Comparison of ENCODE assay signal across 32 cellular contexts in the genomic region with DNA sequence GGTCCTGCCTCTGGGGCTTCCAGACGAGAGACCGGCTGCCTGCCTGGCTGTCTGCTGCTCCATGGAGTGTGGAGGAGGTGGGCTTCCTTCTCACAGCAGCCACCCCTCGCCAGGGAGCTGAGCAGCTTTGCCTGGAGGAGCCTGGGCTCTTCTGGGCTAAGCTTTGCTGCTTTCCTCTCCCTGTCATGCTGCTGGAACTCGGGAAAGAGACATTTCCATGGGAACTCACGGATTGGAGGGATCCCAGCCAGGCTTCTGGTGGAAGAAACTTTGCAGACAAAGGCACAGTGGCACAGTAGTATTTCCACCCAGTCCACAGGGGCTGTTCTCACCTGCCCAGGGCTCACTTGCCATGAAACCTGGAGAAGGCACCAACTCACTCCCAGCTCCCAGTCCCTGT.
"Had no signal": no experiment of that assay in that cellular context is flagged by ENCODE, and none has a peak within 500 bp of the region (broad histone marks: within the 10 kb centered on the region; RNA-seq: fewer than 3 reads in every experiment).

No MANE protein-coding gene starts in this region.

- H3K4me3 Mint-ChIP-seq: activated B cell treated with CpG ODN at 0.5 μM for 24 hours; activated CD4-positive, alpha-beta memory T cell treated with anti-CD3 and anti-CD28 coated beads, Interleukin-2, amount 10 ng/mL, durations not matched to agents 7 days and 5 days; activated CD4-positive, alpha-beta T cell treated with anti-CD3 and anti-CD28 coated beads, Interleukin-2, amount 10 ng/mL, durations not matched to agents 7 days and 5 days; activated CD8-positive, alpha-beta memory T cell treated with anti-CD3 and anti-CD28 coated beads, Interleukin-2, amount 10 ng/mL, durations not matched to agents 7 days and 5 days; activated CD8-positive, alpha-beta T cell treated with anti-CD3 and anti-CD28 coated beads, Interleukin-2, amount 10 ng/mL, durations not matched to agents 7 days and 5 days; activated naive CD4-positive, alpha-beta T cell treated with anti-CD3 and anti-CD28 coated beads, Interleukin-2, amount 10 ng/mL, durations not matched to agents 7 days and 5 days; activated naive CD4-positive, alpha-beta T cell treated with anti-CD3 and anti-CD28 coated beads, Interleukin-2, amount 50 U/mL, for 24 hours; activated naive CD8-positive, alpha-beta T cell; activated naive CD8-positive, alpha-beta T cell treated with anti-CD3 and anti-CD28 coated beads, Interleukin-2, amount 10 ng/mL, durations not matched to agents 7 days and 5 days; activated naive CD8-positive, alpha-beta T cell treated with anti-CD3 and anti-CD28 coated beads, Interleukin-2, amount 50 U/mL, for 24 hours; activated T-cell treated with anti-CD3 and anti-CD28 coated beads, Interleukin-2, amount 50 U/mL, for 24 hours; T-helper 1 cell treated with Interleukin-12 subunit alpha and Interleukin-12 subunit beta and Interleukin-4 antibody, amounts not matched to agents 30 μg/mL and 1 μg/mL, for 36 hours; T-helper 2 cell treated with Interferon-gamma antibody and Interleukin-4, amounts not matched to agents 5 μg/mL and 100 μg/mL, for 36 hours had no signal

- H3K4me3 ChIP-seq: ascending aorta, body of pancreas, breast epithelium had no signal

- DNase-seq: activated B cell treated with CpG ODN at 0.5 μM for 24 hours; activated CD4-positive, alpha-beta memory T cell treated with anti-CD3 and anti-CD28 coated beads, Interleukin-2, amount 10 ng/mL, durations not matched to agents 7 days and 5 days; activated CD4-positive, alpha-beta T cell treated with anti-CD3 and anti-CD28 coated beads for 4 hours; activated CD4-positive, alpha-beta T cell treated with anti-CD3 and anti-CD28 coated beads, Interleukin-2, amount 10 ng/mL, durations not matched to agents 7 days and 5 days; activated CD4-positive, alpha-beta T cell treated with anti-CD3 and anti-CD28 coated beads, Interleukin-2, amount 50 U/mL, for 48 hours; activated CD4-positive, CD25-positive, alpha-beta regulatory T cell treated with anti-CD3 and anti-CD28 coated beads, Interleukin-2, amount 50 U/mL, for 72 hours; activated CD8-positive, alpha-beta memory T cell treated with anti-CD3 and anti-CD28 coated beads for 24 hours; activated CD8-positive, alpha-beta memory T cell treated with anti-CD3 and anti-CD28 coated beads, Interleukin-2, amount 10 ng/mL, durations not matched to agents 7 days and 5 days; activated CD8-positive, alpha-beta memory T cell treated with anti-CD3 and anti-CD28 coated beads, Interleukin-2, amount 50 U/mL, for 48 hours; activated CD8-positive, alpha-beta T cell treated with anti-CD3 and anti-CD28 coated beads, Interleukin-2, amount 10 ng/mL, durations not matched to agents 7 days and 5 days; activated effector memory CD4-positive, alpha-beta T cell treated with Interleukin-2 at 50 U/mL for 16 hours; activated gamma-delta T cell; activated naive CD4-positive, alpha-beta T cell treated with anti-CD3 and anti-CD28 coated beads, Interleukin-2, amount 10 ng/mL, durations not matched to agents 7 days and 5 days; activated naive CD4-positive, alpha-beta T cell treated with Interleukin-2 at 50 U/mL for 16 hours; activated naive CD8-positive, alpha-beta T cell treated with anti-CD3 and anti-CD28 coated beads, Interleukin-2, amount 10 ng/mL, durations not matched to agents 7 days and 5 days; activated naive CD8-positive, alpha-beta T cell treated with anti-CD3 and anti-CD28 coated beads, Interleukin-2, amount 50 U/mL, for 24 hours; activated T-cell treated with anti-CD3 and anti-CD28 coated beads, Interleukin-2, amount 50 U/mL, for 24 hours; activated T-cell treated with anti-CD3 and anti-CD28 coated beads, Interleukin-2, amount 50 U/mL, for 48 hours; body of pancreas; brain microvascular endothelial cell; central memory CD4-positive, alpha-beta T cell; T-helper 1 cell; T-helper 2 cell; T-helper 9 cell had no signal

- H3K27ac Mint-ChIP-seq: activated B cell treated with CpG ODN at 0.5 μM for 24 hours; activated CD4-positive, alpha-beta memory T cell treated with anti-CD3 and anti-CD28 coated beads, Interleukin-2, amount 10 ng/mL, durations not matched to agents 7 days and 5 days; activated CD4-positive, alpha-beta T cell treated with anti-CD3 and anti-CD28 coated beads, Interleukin-2, amount 10 ng/mL, durations not matched to agents 7 days and 5 days; activated CD8-positive, alpha-beta memory T cell treated with anti-CD3 and anti-CD28 coated beads, Interleukin-2, amount 10 ng/mL, durations not matched to agents 7 days and 5 days; activated CD8-positive, alpha-beta T cell treated with anti-CD3 and anti-CD28 coated beads, Interleukin-2, amount 10 ng/mL, durations not matched to agents 7 days and 5 days; activated naive CD4-positive, alpha-beta T cell treated with anti-CD3 and anti-CD28 coated beads, Interleukin-2, amount 10 ng/mL, durations not matched to agents 7 days and 5 days; activated naive CD4-positive, alpha-beta T cell treated with anti-CD3 and anti-CD28 coated beads, Interleukin-2, amount 50 U/mL, for 24 hours; activated naive CD8-positive, alpha-beta T cell; activated naive CD8-positive, alpha-beta T cell treated with anti-CD3 and anti-CD28 coated beads, Interleukin-2, amount 10 ng/mL, durations not matched to agents 7 days and 5 days; activated naive CD8-positive, alpha-beta T cell treated with anti-CD3 and anti-CD28 coated beads, Interleukin-2, amount 50 U/mL, for 24 hours; activated T-cell treated with anti-CD3 and anti-CD28 coated beads, Interleukin-2, amount 50 U/mL, for 24 hours; activated T-helper 2 cell treated with anti-CD3 and anti-CD28 coated beads, Interferon-gamma antibody, Interleukin-2, Interleukin-4, amounts not matched to agents 10 μg/mL and 5 μg/mL and 100 μg/mL, durations not matched to agents 14 hours and 24 hours and 36 hours; T-helper 1 cell treated with Interleukin-12 subunit alpha and Interleukin-12 subunit beta and Interleukin-4 antibody, amounts not matched to agents 30 μg/mL and 1 μg/mL, for 36 hours; T-helper 2 cell treated with Interferon-gamma antibody and Interleukin-4, amounts not matched to agents 5 μg/mL and 100 μg/mL, for 36 hours had no signal

- H3K36me3 Mint-ChIP-seq: activated CD8-positive, alpha-beta memory T cell treated with anti-CD3 and anti-CD28 coated beads, Interleukin-2, amount 10 ng/mL, durations not matched to agents 7 days and 5 days; activated naive CD4-positive, alpha-beta T cell treated with anti-CD3 and anti-CD28 coated beads, Interleukin-2, amount 10 ng/mL, durations not matched to agents 7 days and 5 days; activated naive CD4-positive, alpha-beta T cell treated with anti-CD3 and anti-CD28 coated beads, Interleukin-2, amount 50 U/mL, for 24 hours; activated naive CD8-positive, alpha-beta T cell; activated naive CD8-positive, alpha-beta T cell treated with anti-CD3 and anti-CD28 coated beads, Interleukin-2, amount 10 ng/mL, durations not matched to agents 7 days and 5 days had no signal

- H3K9me3 Mint-ChIP-seq: activated B cell treated with CpG ODN at 0.5 μM for 24 hours; activated CD4-positive, alpha-beta memory T cell treated with anti-CD3 and anti-CD28 coated beads, Interleukin-2, amount 10 ng/mL, durations not matched to agents 7 days and 5 days; activated CD4-positive, alpha-beta T cell treated with anti-CD3 and anti-CD28 coated beads, Interleukin-2, amount 10 ng/mL, durations not matched to agents 7 days and 5 days; activated naive CD4-positive, alpha-beta T cell treated with anti-CD3 and anti-CD28 coated beads, Interleukin-2, amount 10 ng/mL, durations not matched to agents 7 days and 5 days; activated naive CD4-positive, alpha-beta T cell treated with anti-CD3 and anti-CD28 coated beads, Interleukin-2, amount 50 U/mL, for 24 hours; activated naive CD8-positive, alpha-beta T cell treated with anti-CD3 and anti-CD28 coated beads, Interleukin-2, amount 10 ng/mL, durations not matched to agents 7 days and 5 days; activated naive CD8-positive, alpha-beta T cell treated with anti-CD3 and anti-CD28 coated beads, Interleukin-2, amount 50 U/mL, for 24 hours; activated T-cell treated with anti-CD3 and anti-CD28 coated beads, Interleukin-2, amount 50 U/mL, for 24 hours; activated T-helper 2 cell treated with anti-CD3 and anti-CD28 coated beads, Interferon-gamma antibody, Interleukin-2, Interleukin-4, amounts not matched to agents 10 μg/mL and 5 μg/mL and 100 μg/mL, durations not matched to agents 14 hours and 24 hours and 36 hours; T-helper 1 cell treated with Interleukin-12 subunit alpha and Interleukin-12 subunit beta and Interleukin-4 antibody, amounts not matched to agents 30 μg/mL and 1 μg/mL, for 36 hours; T-helper 2 cell treated with Interferon-gamma antibody and Interleukin-4, amounts not matched to agents 5 μg/mL and 100 μg/mL, for 36 hours had no signal

- H3K4me1 Mint-ChIP-seq: activated B cell treated with CpG ODN at 0.5 μM for 24 hours had no signal

- H3K9me3 ChIP-seq: ascending aorta, body of pancreas, breast epithelium had no signal

- H3K27ac ChIP-seq: ascending aorta, body of pancreas, brain microvascular endothelial cell, breast epithelium, VCaP had no signal

- H3K36me3 ChIP-seq: ascending aorta, brain microvascular endothelial cell, breast epithelium had no signal
